ENCODE assay signal across 8 cellular contexts in genomic region chr5:68960961-68961360, GRCh38.
"Had no signal": no experiment of that assay in that cellular context is flagged by ENCODE, and none has a peak within 500 bp of the region (broad histone marks: within the 10 kb centered on the region; RNA-seq: fewer than 3 reads in every experiment).

No MANE protein-coding gene starts in this region.

- H3K27me3 Mint-ChIP-seq: IgD-negative memory B cell had no signal

- H3K27ac Mint-ChIP-seq: HFFc6, IgD-negative memory B cell had no signal

- H3K4me3 Mint-ChIP-seq: H9, HFFc6, IgD-negative memory B cell had no signal

- H3K27ac ChIP-seq: HL-60 had no signal

- ATAC-seq: HepG2 had no signal

- FAIRE-seq: H54, HepG2 had no signal

- H3K9me3 Mint-ChIP-seq: H9, HFFc6, IgD-negative memory B cell had no signal

- DNase-seq: GOT3, H9, HCEC 1CT, HFFc6 had no signal

- H3K36me3 Mint-ChIP-seq: IgD-negative memory B cell had no signal
